Comparison of ENCODE assay signal across 9 cellular contexts in genomic region chr12:108338915-108339657, GRCh38. TPM values are rescaled to one million over a fixed set of nuclear protein-coding genes. Genes with fewer than 3 reads are reported as not detected.
DNase-seq lines count a peak whose midpoint lies in the region; ATAC-seq and TF ChIP-seq lines count a peak whose summit lies in the region.
"Had no signal": no experiment of that assay in that cellular context is flagged by ENCODE, and none has a peak within 500 bp of the region (broad histone marks: within the 10 kb centered on the region; RNA-seq: fewer than 3 reads in every experiment).

Gene CMKLR1 (minus strand): TSS chr12:108339311. CDS start chr12:108293591, 45,720 bp downstream.

- H3K27me3 ChIP-seq in skeletal muscle satellite cell (ENCODE audit: control insufficient read depth, insufficient read depth, low read length), result no peaks in the 10 kb centered on the region

- no peaks in the 10 kb centered on the region for H3K27me3 Mint-ChIP-seq in chondrocyte (ENCODE audit: low read depth)

- H3K4me1 Mint-ChIP-seq in chondrocyte (ENCODE audit: low read depth), result peaks cover 69% of the 10 kb centered on the region

- H3K4me1 ChIP-seq in skeletal muscle satellite cell (ENCODE audit: control insufficient read depth, insufficient read depth, low read length), result peaks cover 39% of the 10 kb centered on the region

- H3K9me3 Mint-ChIP-seq in chondrocyte (ENCODE audit: low read depth), result peaks cover 5% of the 10 kb centered on the region

- TF ChIP-seq POLR2A in GM18505 (IDR thresholded peaks at IDR 0.05; ENCODE audit: borderline replicate concordance, extremely low read depth, insufficient read depth, insufficient read length), result no peak

- H3K36me3 Mint-ChIP-seq in chondrocyte (ENCODE audit: low read depth), result peaks cover 4% of the 10 kb centered on the region

- in situ Hi-C loops in GM13977 (cut with MboI; ENCODE audit: low pct_unique_long_range_greater_than_20kb, low sequenced_read_pairs, unreplicated experiment), result no loop called here

- H3K9ac ChIP-seq in skeletal muscle satellite cell (ENCODE audit: low read depth, low read length), result peak within 1 kb of the TSS; percentile 91

- H3K27ac Mint-ChIP-seq in chondrocyte (ENCODE audit: unreplicated experiment), result peak within 1 kb of the TSS; percentile 92

- peak; percentile 63 for ATAC-seq in left lobe of liver
- no peak for ATAC-seq in GM21528 (IDR thresholded peaks at IDR 0.05; ENCODE audit: low FRiP score, unreplicated experiment)
- ATAC-seq in GM18505 (IDR thresholded peaks at IDR 0.05; ENCODE audit: unreplicated experiment), result no peak

- peak within 1 kb of the TSS; percentile 87 for H3K4me3 Mint-ChIP-seq in chondrocyte (ENCODE audit: unreplicated experiment)

- TF ChIP-seq CTCF in GM13977 (IDR thresholded peaks at IDR 0.05; ENCODE audit: extremely low read depth, insufficient read depth, missing control alignments), result no peak
- TF ChIP-seq CTCF in chondrocyte (IDR thresholded peaks at IDR 0.05), result no peak

- DNase-seq in GM13977 (ENCODE audit: low spot score) (peak; percentile 40), chondrocyte (ENCODE audit: low spot score) (no peak), left lobe of liver (ENCODE audit: low spot score) (no peak), SHP77 (lab: John Stamatoyannopoulos, UW) (no peak)
- no peak for DNase-seq in activated naive CD4-positive, alpha-beta T cell treated with anti-CD3 and anti-CD28 coated beads, Interleukin-2, amount 50 U/mL, for 16 hours
- DNase-seq: NCI-H82 had no signal

- H3K36me3 ChIP-seq in skeletal muscle satellite cell (ENCODE audit: insufficient read depth, low read length), result peaks cover 15% of the 10 kb centered on the region

- no peaks in the 10 kb centered on the region for H3K9me3 ChIP-seq in skeletal muscle satellite cell (replicated peaks; ENCODE audit: low read length)

- peak within 1 kb of the TSS; percentile 85 for H3K4me2 ChIP-seq in skeletal muscle satellite cell (ENCODE audit: low read length)

- H3K4me3 ChIP-seq in skeletal muscle satellite cell (ENCODE audit: low read length), result peak within 1 kb of the TSS; percentile 73

RNA-seq across cellular contexts. Expression of gene CMKLR1, which starts in this region (rescaled TPM):
- total RNA-seq in chondrocyte (31.2 to 74.3 TPM (median 32.9 TPM) in 3 replicates), left lobe of liver (3.8 TPM)
- total RNA-seq in skeletal muscle satellite cell (2012; rRNA removed), result 0.51 and 1.5 TPM in 2 replicates
